In genomic region chr17:76048711-76049110, GRCh38 we compare ENCODE assay signal across 1 cellular context.
TF ChIP-seq lines count a peak whose summit lies in the region.

No MANE protein-coding gene starts in this region.

TF ChIP-seq in K562, 482 proteins besides CTCF, POLR2A, EP300 and RAD21:
- no peak for TF ChIP-seq RAD51 (IDR thresholded peaks at IDR 0.05; ENCODE audit: borderline replicate concordance, low read depth)
- no peak for TF ChIP-seq NR2F6 (CRISPR knock-in tag; IDR thresholded peaks at IDR 0.05)
- TF ChIP-seq POLR2H (tag; IDR thresholded peaks at IDR 0.05; ENCODE audit: low read depth), result no peak
- TF ChIP-seq, protein P1, sequence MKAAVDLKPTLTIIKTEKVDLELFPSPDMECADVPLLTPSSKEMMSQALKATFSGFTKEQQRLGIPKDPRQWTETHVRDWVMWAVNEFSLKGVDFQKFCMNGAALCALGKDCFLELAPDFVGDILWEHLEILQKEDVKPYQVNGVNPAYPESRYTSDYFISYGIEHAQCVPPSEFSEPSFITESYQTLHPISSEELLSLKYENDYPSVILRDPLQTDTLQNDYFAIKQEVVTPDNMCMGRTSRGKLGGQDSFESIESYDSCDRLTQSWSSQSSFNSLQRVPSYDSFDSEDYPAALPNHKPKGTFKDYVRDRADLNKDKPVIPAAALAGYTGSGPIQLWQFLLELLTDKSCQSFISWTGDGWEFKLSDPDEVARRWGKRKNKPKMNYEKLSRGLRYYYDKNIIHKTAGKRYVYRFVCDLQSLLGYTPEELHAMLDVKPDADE (conservative IDR thresholded peaks at IDR 0.05; ENCODE audit: control insufficient read depth, low read depth, low read length), result no peak
- no peak for TF ChIP-seq KDM1A (IDR thresholded peaks at IDR 0.05)
- TF ChIP-seq, protein P2, sequence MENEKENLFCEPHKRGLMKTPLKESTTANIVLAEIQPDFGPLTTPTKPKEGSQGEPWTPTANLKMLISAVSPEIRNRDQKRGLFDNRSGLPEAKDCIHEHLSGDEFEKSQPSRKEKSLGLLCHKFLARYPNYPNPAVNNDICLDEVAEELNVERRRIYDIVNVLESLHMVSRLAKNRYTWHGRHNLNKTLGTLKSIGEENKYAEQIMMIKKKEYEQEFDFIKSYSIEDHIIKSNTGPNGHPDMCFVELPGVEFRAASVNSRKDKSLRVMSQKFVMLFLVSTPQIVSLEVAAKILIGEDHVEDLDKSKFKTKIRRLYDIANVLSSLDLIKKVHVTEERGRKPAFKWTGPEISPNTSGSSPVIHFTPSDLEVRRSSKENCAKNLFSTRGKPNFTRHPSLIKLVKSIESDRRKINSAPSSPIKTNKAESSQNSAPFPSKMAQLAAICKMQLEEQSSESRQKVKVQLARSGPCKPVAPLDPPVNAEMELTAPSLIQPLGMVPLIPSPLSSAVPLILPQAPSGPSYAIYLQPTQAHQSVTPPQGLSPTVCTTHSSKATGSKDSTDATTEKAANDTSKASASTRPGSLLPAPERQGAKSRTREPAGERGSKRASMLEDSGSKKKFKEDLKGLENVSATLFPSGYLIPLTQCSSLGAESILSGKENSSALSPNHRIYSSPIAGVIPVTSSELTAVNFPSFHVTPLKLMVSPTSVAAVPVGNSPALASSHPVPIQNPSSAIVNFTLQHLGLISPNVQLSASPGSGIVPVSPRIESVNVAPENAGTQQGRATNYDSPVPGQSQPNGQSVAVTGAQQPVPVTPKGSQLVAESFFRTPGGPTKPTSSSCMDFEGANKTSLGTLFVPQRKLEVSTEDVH (IDR thresholded peaks at IDR 0.05; ENCODE audit: low read depth, partially characterized antibody), result no peak
- TF ChIP-seq RFX1 (IDR thresholded peaks at IDR 0.05), result peak; percentile 74
